8 cellular contexts compared by ENCODE assay signal in the genomic region with DNA sequence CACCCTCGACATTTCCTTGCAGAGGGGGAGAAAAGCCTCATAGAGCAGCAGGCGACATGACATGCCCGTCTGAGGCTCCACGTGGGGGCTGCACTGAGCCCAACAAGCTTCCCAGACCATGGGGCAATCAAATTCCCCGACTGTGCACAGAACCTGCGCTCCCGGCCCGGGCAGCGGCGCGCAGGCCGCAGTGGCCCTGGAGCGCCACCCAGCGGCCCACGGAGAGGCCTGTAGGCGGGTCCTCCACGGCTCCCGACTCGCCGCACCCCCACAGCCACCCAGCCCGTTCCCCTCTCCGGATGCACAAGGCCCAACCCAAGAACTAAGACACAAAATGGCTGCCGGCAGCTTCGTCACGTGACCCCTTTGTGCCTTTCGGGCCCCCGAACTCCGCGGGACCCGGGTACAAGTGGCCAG. TPM values are rescaled to one million over a fixed set of nuclear protein-coding genes. Genes with fewer than 3 reads are reported as not detected.
DNase-seq lines count a peak whose midpoint lies in the region; ATAC-seq and TF ChIP-seq lines count a peak whose summit lies in the region.

No MANE protein-coding gene starts in this region.

- no peak for TF ChIP-seq EP300 in gastroesophageal sphincter (IDR thresholded peaks at IDR 0.05)

- H3K4me1 ChIP-seq in HAP-1 (peaks cover 25% of the 10 kb centered on the region), gastroesophageal sphincter (peaks cover 11 to 84% (median 27%) of the 10 kb centered on the region in 3 donors), neutrophil (ENCODE audit: control insufficient read depth in 1 of 2, insufficient read depth in 1 of 2, low read depth in 1 of 2, low read length in 1 of 2) (peaks cover 24 to 46% of the 10 kb centered on the region in 2 experiments)

- peaks cover 7% of the 10 kb centered on the region for H3K36me3 ChIP-seq in HAP-1 (replicated peaks)
- no peaks in the 10 kb centered on the region for H3K36me3 ChIP-seq in gastroesophageal sphincter
- peaks cover 11% of the 10 kb centered on the region for H3K36me3 ChIP-seq in neutrophil

- intact Hi-C loops in activated naive CD4-positive, alpha-beta T cell treated with anti-CD3 and anti-CD28 coated beads for 36 hours (cut with micrococcal nuclease), result loop anchor here (1.0 to 10.0 kb wide), 11 partner anchors 14 to 662 kb away; a partner anchor contains a TSS

- H3K4me3 ChIP-seq in HAP-1 (peak overlapping the region; percentile 98), gastroesophageal sphincter (peak overlapping the region; percentile 75 to 78), neutrophil (ENCODE audit: low read depth in 1 of 2, low read length in 1 of 2) (peak overlapping the region; percentile 93 to 94)

- H3K27ac Mint-ChIP-seq in activated naive CD4-positive, alpha-beta T cell treated with anti-CD3 and anti-CD28 coated beads for 36 hours, result peak overlapping the region; percentile 99

- peak; percentile 86 for DNase-seq in GF-D8 (lab: John Stamatoyannopoulos, UW)
- peak; percentile 91 to 97 for DNase-seq in HAP-1 (ENCODE audit: low spot score in 2 of 2)
- peak; percentile 83 for DNase-seq in M059J (ENCODE audit: low read depth)
- DNase-seq in SHP77 (lab: John Stamatoyannopoulos, UW), result peak; percentile 88 to 92
- DNase-seq in activated naive CD4-positive, alpha-beta T cell treated with anti-CD3 and anti-CD28 coated beads for 36 hours, result peak; percentile 97
- DNase-seq in substantia nigra (lab: John Stamatoyannopoulos, UW), result peak; percentile 71 to 97 (median 92)

- H3K4me1 Mint-ChIP-seq in activated naive CD4-positive, alpha-beta T cell treated with anti-CD3 and anti-CD28 coated beads for 36 hours (ENCODE audit: low read depth), result peaks cover 65% of the 10 kb centered on the region

- H3K4me3 Mint-ChIP-seq in activated naive CD4-positive, alpha-beta T cell treated with anti-CD3 and anti-CD28 coated beads for 36 hours, result peak overlapping the region; percentile 89

- H3K9me3 Mint-ChIP-seq in activated naive CD4-positive, alpha-beta T cell treated with anti-CD3 and anti-CD28 coated beads for 36 hours, result no peaks in the 10 kb centered on the region

- H3K9me3 ChIP-seq in HAP-1, result no peaks in the 10 kb centered on the region
- no peaks in the 10 kb centered on the region for H3K9me3 ChIP-seq in gastroesophageal sphincter
- no peaks in the 10 kb centered on the region for H3K9me3 ChIP-seq in neutrophil

- 0% methylated on average over 1 of the region's 30 CpGs; no CpG with 5 or more reads in 1 of the 2 donors for WGBS in gastroesophageal sphincter (ENCODE audit: low coverage in 1 of 2), 2 donors

- peaks cover 9% of the 10 kb centered on the region for H3K36me3 Mint-ChIP-seq in activated naive CD4-positive, alpha-beta T cell treated with anti-CD3 and anti-CD28 coated beads for 36 hours (ENCODE audit: low read depth)

- in situ Hi-C loops in HAP-1 (cut with MboI; ENCODE audit: low sequenced_read_pairs), result no loop called here

- TF ChIP-seq CTCF in gastroesophageal sphincter (IDR thresholded peaks at IDR 0.05), result peak; percentile 86 to 99 (median 98)
- TF ChIP-seq CTCF in neutrophil (IDR thresholded peaks at IDR 0.05), result peak; percentile 99

- no peaks in the 10 kb centered on the region for H3K27me3 Mint-ChIP-seq in activated naive CD4-positive, alpha-beta T cell treated with anti-CD3 and anti-CD28 coated beads for 36 hours (ENCODE audit: low read depth)

- CTCF ChIA-PET in activated naive CD4-positive, alpha-beta T cell treated with anti-CD3 and anti-CD28 coated beads for 36 hours (lab: Charles Lee), result interaction anchor here (0.7 to 2.4 kb wide), 14 partner anchors 8 to 154 kb away, joined by 3 to 25 read pairs (median 5); no protein-coding TSS in a partner anchor

- H3K27me3 ChIP-seq in HAP-1 (ENCODE audit: low read depth), result no peaks in the 10 kb centered on the region
- no peaks in the 10 kb centered on the region for H3K27me3 ChIP-seq in gastroesophageal sphincter
- H3K27me3 ChIP-seq in neutrophil, result no peaks in the 10 kb centered on the region

- TF ChIP-seq POLR2A in gastroesophageal sphincter (IDR thresholded peaks at IDR 0.05), result peak in 1 of 2 donors; percentile 37

- H3K27ac ChIP-seq in gastroesophageal sphincter (peak overlapping the region; percentile 96 to 100 (median 98)), neutrophil (peak overlapping the region; percentile 100), substantia nigra (ENCODE audit: low read depth, low read length, poor library complexity, severe bottlenecking) (peak overlapping the region; percentile 100)

- peak; percentile 95 for ATAC-seq in gastroesophageal sphincter

RNA-seq across cellular contexts. Expression of a gene that starts 0.8 kb away (rescaled TPM):
- 8.2 and 8.5 TPM in 2 replicates for total RNA-seq in M059J (2014; rRNA removed; shearing (Covaris generic))
- 10 to 100 TPM; 29.4 to 33.5 TPM for total RNA-seq in activated naive CD4-positive, alpha-beta T cell treated with anti-CD3 and anti-CD28 coated beads for 36 hours
- 10 to 100 TPM; 24.1 to 61.3 (median 32.3) TPM for total RNA-seq in gastroesophageal sphincter

Comparison
In these comparisons a context has a peak if more than half of its experiments do, and no peak if none do; other contexts are left out.
1. Peak in every context shown above with its lines: DNase-seq, ATAC-seq, H3K4me3 ChIP-seq and H3K27ac ChIP-seq.